Comparison of ENCODE assay signal across 12 cellular contexts in genomic region chr1:41663671-41664400, GRCh38.
DNase-seq lines count a peak whose midpoint lies in the region; ATAC-seq and TF ChIP-seq lines count a peak whose summit lies in the region.
"Had no signal": no experiment of that assay in that cellular context is flagged by ENCODE, and none has a peak within 500 bp of the region (broad histone marks: within the 10 kb centered on the region; RNA-seq: fewer than 3 reads in every experiment).

No MANE protein-coding gene starts in this region.

- no peaks in the 10 kb centered on the region for H3K9me3 ChIP-seq in left ventricle myocardium inferior (replicated peaks)

- TF ChIP-seq CTCF in left ventricle myocardium inferior (IDR thresholded peaks at IDR 0.05; ENCODE audit: borderline replicate concordance) = no peak

- no peak for ATAC-seq in left cardiac atrium
- ATAC-seq in naive thymus-derived CD8-positive, alpha-beta T cell = no peak
- ATAC-seq in HG03039 (IDR thresholded peaks at IDR 0.05; ENCODE audit: unreplicated experiment) = no peak
- ATAC-seq in GM21786 (IDR thresholded peaks at IDR 0.05; ENCODE audit: unreplicated experiment) = no peak
- no peak for ATAC-seq in HG02973 (IDR thresholded peaks at IDR 0.05; ENCODE audit: unreplicated experiment)
- ATAC-seq in GM21737 (IDR thresholded peaks at IDR 0.05; ENCODE audit: unreplicated experiment) = no peak

- H3K27me3 ChIP-seq in left ventricle myocardium inferior (ENCODE audit: low read depth) = no peaks in the 10 kb centered on the region

- peaks cover 32% of the 10 kb centered on the region for H3K4me1 ChIP-seq in left ventricle myocardium inferior

- intact Hi-C loops in left ventricle myocardium inferior (cut with micrococcal nuclease) (no loop called here), left cardiac atrium (cut with DNase I) (loop anchor here in 1 of 2 donors (10.0 kb wide), 1 partner anchor 89 kb away; no protein-coding TSS in a partner anchor)
- intact Hi-C loops in activated T-helper 2 cell treated with anti-CD3 and anti-CD28 coated beads, Interferon-gamma antibody, Interleukin-2, Interleukin-4, amounts not matched to agents 10 μg/mL and 5 μg/mL and 100 μg/mL, durations not matched to agents 14 hours and 24 hours and 36 hours (cut with micrococcal nuclease) = loop anchor here (5.0 kb wide), 1 partner anchor 148 kb away; no protein-coding TSS in a partner anchor

- H3K4me3 ChIP-seq in left ventricle myocardium inferior = no peak overlapping the region

- peak overlapping the region; percentile 31 for H3K4me3 Mint-ChIP-seq in activated T-helper 2 cell treated with anti-CD3 and anti-CD28 coated beads, Interferon-gamma antibody, Interleukin-2, Interleukin-4, amounts not matched to agents 10 μg/mL and 5 μg/mL and 100 μg/mL, durations not matched to agents 14 hours and 24 hours and 36 hours (ENCODE audit: low read depth)
- peak overlapping the region; percentile 3 to 82 (median 60) for H3K4me3 Mint-ChIP-seq in naive thymus-derived CD8-positive, alpha-beta T cell

- POLR2A ChIA-PET in naive thymus-derived CD8-positive, alpha-beta T cell (lab: Charles Lee) = interaction anchor here (0.9 to 1.0 kb wide), 2 partner anchors 10 to 11 kb away, joined by 3 to 6 read pairs; no protein-coding TSS in a partner anchor

- no peaks in the 10 kb centered on the region for H3K9me3 Mint-ChIP-seq in activated T-helper 2 cell treated with anti-CD3 and anti-CD28 coated beads, Interferon-gamma antibody, Interleukin-2, Interleukin-4, amounts not matched to agents 10 μg/mL and 5 μg/mL and 100 μg/mL, durations not matched to agents 14 hours and 24 hours and 36 hours
- no peaks in the 10 kb centered on the region for H3K9me3 Mint-ChIP-seq in naive thymus-derived CD8-positive, alpha-beta T cell

- H3K27me3 Mint-ChIP-seq in activated T-helper 2 cell treated with anti-CD3 and anti-CD28 coated beads, Interferon-gamma antibody, Interleukin-2, Interleukin-4, amounts not matched to agents 10 μg/mL and 5 μg/mL and 100 μg/mL, durations not matched to agents 14 hours and 24 hours and 36 hours (ENCODE audit: low read depth) = no peaks in the 10 kb centered on the region
- H3K27me3 Mint-ChIP-seq in naive thymus-derived CD8-positive, alpha-beta T cell = no peaks in the 10 kb centered on the region

- H3K36me3 Mint-ChIP-seq in activated T-helper 2 cell treated with anti-CD3 and anti-CD28 coated beads, Interferon-gamma antibody, Interleukin-2, Interleukin-4, amounts not matched to agents 10 μg/mL and 5 μg/mL and 100 μg/mL, durations not matched to agents 14 hours and 24 hours and 36 hours (ENCODE audit: low read depth) = peaks cover 23% of the 10 kb centered on the region
- no peaks in the 10 kb centered on the region for H3K36me3 Mint-ChIP-seq in naive thymus-derived CD8-positive, alpha-beta T cell

- no peaks in the 10 kb centered on the region for H3K36me3 ChIP-seq in left ventricle myocardium inferior

- H3K4me1 Mint-ChIP-seq in activated T-helper 2 cell treated with anti-CD3 and anti-CD28 coated beads, Interferon-gamma antibody, Interleukin-2, Interleukin-4, amounts not matched to agents 10 μg/mL and 5 μg/mL and 100 μg/mL, durations not matched to agents 14 hours and 24 hours and 36 hours (ENCODE audit: low read depth) = peaks cover 74% of the 10 kb centered on the region
- H3K4me1 Mint-ChIP-seq in naive thymus-derived CD8-positive, alpha-beta T cell = peaks cover 39 to 76% (median 75%) of the 10 kb centered on the region in 4 donors

- DNase-seq in left ventricle myocardium inferior (no peak), left cardiac atrium (no peak)
- no peak for DNase-seq in activated T-helper 2 cell treated with anti-CD3 and anti-CD28 coated beads, Interferon-gamma antibody, Interleukin-2, Interleukin-4, amounts not matched to agents 10 μg/mL and 5 μg/mL and 100 μg/mL, durations not matched to agents 14 hours and 24 hours and 36 hours (ENCODE audit: low spot score)
- DNase-seq in naive thymus-derived CD8-positive, alpha-beta T cell = no peak
- DNase-seq: erythroblast, NCI-H187 treated with DMSO at 0.1 percent for 48 hours, PC-3 had no signal

- H3K27ac Mint-ChIP-seq in activated T-helper 2 cell treated with anti-CD3 and anti-CD28 coated beads, Interferon-gamma antibody, Interleukin-2, Interleukin-4, amounts not matched to agents 10 μg/mL and 5 μg/mL and 100 μg/mL, durations not matched to agents 14 hours and 24 hours and 36 hours = peak overlapping the region; percentile 61
- H3K27ac Mint-ChIP-seq in naive thymus-derived CD8-positive, alpha-beta T cell = peak overlapping the region; percentile 25 to 83 (median 78)

- peak overlapping the region; percentile 92 for H3K27ac ChIP-seq in left ventricle myocardium inferior (replicated peaks)
- H3K27ac ChIP-seq: C4-2B had no signal
